ENCODE assay signal across 18 cellular contexts in the genomic region with DNA sequence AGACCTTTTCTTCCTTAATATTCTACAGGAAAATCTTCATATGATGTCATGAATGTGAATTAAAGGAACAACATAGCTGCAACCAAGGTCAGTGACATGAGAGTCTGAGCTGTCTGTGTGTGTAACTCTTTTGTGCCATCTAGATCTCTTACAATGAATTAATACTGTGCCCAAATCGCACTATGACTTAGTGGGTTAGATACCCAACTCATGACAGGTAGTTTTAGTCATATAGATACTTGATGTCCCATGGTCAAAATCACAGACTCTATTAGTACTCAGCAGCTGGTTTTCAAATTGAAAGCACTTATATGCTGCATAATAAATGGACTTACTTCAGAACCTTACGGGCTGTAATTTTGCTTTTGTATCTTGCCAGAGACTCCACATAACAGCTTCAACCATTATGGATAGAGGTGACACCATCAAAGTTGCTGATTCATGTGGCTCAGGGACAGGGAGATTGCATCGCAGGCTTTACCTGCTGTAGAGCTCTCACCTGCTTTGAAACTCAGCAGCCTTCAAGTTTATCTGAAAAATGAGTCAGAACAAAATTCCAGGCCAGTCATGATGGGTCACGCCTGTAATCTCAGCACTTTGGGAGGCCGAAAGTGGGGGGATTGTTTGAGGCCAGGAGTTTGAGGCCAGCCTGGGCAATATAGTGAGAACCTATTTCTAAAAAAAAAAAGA. TPM values are rescaled to one million over a fixed set of nuclear protein-coding genes. Genes with fewer than 3 reads are reported as not detected.
"Had no signal": no experiment of that assay in that cellular context is flagged by ENCODE, and none has a peak within 500 bp of the region (broad histone marks: within the 10 kb centered on the region; RNA-seq: fewer than 3 reads in every experiment).

No MANE protein-coding gene starts in this region.

- H3K27me3 ChIP-seq: brain microvascular endothelial cell, tibial nerve had no signal

- H3K36me3 ChIP-seq: brain microvascular endothelial cell, gastroesophageal sphincter, heart left ventricle, tibial nerve had no signal

- H3K27ac ChIP-seq: brain microvascular endothelial cell, coronary artery, gastroesophageal sphincter, heart left ventricle, tibial nerve, VCaP had no signal

- H3K4me1 ChIP-seq: gastroesophageal sphincter had no signal

- DNase-seq: activated CD4-positive, alpha-beta memory T cell treated with anti-CD3 and anti-CD28 coated beads for 36 hours; activated naive CD4-positive, alpha-beta T cell treated with anti-CD3 and anti-CD28 coated beads for 36 hours; activated T-cell treated with anti-CD3 and anti-CD28 coated beads for 4 hours; aorta; brain microvascular endothelial cell; heart left ventricle; kidney glomerular epithelial cell; left ventricle myocardium superior; occipital lobe; retina; stimulated activated naive CD4-positive, alpha-beta T cell; substantia nigra had no signal

- H3K9me3 ChIP-seq: gastroesophageal sphincter, tibial nerve had no signal

- H3K4me3 ChIP-seq: coronary artery, gastroesophageal sphincter, heart left ventricle, tibial nerve had no signal

- ATAC-seq: gastroesophageal sphincter, heart left ventricle, left ventricle myocardium superior had no signal

RNA-seq across cellular contexts. Expression of a gene that starts 12.6 kb away (rescaled TPM):
- total RNA-seq: mononuclear cell had no signal
- polyA plus RNA-seq: neural cell had no signal

RNA-seq across cellular contexts. Expression of a gene that starts 34.0 kb away (rescaled TPM):
- polyA plus RNA-seq: neural cell had no signal
